ENCODE assay signal across 1 cellular context in the genomic region with DNA sequence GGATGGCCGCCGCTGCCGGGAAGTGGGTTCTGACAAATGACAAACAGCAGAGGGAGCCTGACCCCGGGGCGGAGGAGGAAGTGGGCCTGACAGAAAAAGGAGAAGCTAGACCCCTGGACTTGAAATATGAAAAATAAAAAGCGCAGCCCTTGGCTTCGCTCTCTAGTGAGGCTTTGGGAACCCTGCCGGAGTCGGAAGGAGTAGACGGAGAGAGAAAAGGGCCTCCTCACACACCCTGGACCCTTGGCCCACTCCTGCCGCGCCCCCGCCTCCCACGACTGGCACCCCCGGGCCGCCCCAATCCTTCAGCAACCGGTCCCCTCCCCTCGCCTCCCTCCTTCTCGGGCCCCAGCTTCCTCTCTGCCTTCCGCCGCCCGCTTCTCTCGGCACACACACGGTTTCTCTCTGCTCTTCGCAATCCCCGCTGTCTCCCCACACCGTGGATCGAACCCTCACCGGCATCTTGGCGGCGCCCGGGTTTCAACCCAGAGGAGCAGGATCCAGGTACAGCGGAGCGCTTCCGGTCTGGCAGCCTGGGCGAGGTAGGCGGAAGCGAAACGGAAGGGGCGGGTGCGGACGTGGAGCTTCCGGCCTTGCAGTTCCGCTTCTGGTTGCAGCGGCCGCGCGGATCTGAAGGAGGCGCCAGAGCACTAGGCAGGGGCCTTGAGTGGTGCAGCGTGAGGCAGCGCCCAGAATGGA.
TF ChIP-seq lines count a peak whose summit lies in the region.

ARPC3 (minus strand) TSS at position 539 of the 699 bp plus-strand sequence; CDS start at position 462, 77 bp downstream.

TF ChIP-seq in A549, 52 proteins besides CTCF, POLR2A, EP300 and RAD21 (continued from another document):
- TF ChIP-seq, protein P1, sequence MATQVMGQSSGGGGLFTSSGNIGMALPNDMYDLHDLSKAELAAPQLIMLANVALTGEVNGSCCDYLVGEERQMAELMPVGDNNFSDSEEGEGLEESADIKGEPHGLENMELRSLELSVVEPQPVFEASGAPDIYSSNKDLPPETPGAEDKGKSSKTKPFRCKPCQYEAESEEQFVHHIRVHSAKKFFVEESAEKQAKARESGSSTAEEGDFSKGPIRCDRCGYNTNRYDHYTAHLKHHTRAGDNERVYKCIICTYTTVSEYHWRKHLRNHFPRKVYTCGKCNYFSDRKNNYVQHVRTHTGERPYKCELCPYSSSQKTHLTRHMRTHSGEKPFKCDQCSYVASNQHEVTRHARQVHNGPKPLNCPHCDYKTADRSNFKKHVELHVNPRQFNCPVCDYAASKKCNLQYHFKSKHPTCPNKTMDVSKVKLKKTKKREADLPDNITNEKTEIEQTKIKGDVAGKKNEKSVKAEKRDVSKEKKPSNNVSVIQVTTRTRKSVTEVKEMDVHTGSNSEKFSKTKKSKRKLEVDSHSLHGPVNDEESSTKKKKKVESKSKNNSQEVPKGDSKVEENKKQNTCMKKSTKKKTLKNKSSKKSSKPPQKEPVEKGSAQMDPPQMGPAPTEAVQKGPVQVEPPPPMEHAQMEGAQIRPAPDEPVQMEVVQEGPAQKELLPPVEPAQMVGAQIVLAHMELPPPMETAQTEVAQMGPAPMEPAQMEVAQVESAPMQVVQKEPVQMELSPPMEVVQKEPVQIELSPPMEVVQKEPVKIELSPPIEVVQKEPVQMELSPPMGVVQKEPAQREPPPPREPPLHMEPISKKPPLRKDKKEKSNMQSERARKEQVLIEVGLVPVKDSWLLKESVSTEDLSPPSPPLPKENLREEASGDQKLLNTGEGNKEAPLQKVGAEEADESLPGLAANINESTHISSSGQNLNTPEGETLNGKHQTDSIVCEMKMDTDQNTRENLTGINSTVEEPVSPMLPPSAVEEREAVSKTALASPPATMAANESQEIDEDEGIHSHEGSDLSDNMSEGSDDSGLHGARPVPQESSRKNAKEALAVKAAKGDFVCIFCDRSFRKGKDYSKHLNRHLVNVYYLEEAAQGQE (IDR thresholded peaks at IDR 0.05) = 0 out of 2 replicates have a peak, but pooled peaks have one; percentile 28
- TF ChIP-seq JUN (IDR thresholded peaks at IDR 0.05) = peak; percentile 47 to 85; a peak in 4 of 5 replicates
- TF ChIP-seq RFX5 (IDR thresholded peaks at IDR 0.05) = no peak
- peak in 1 of 2 experiments; percentile 29; a peak in 1 of 4 replicates for TF ChIP-seq CEBPB (IDR thresholded peaks at IDR 0.05)
- TF ChIP-seq SMC3 (IDR thresholded peaks at IDR 0.05) = peak; percentile 59
- TF ChIP-seq CBX2 (IDR thresholded peaks at IDR 0.05; ENCODE audit: borderline replicate concordance, low read depth) = no peak
- no peak for TF ChIP-seq USF2 (IDR thresholded peaks at IDR 0.05)
- no peak for TF ChIP-seq KDM1A (IDR thresholded peaks at IDR 0.05; ENCODE audit: low read depth)
